ENCODE assay signal across 27 cellular contexts in the genomic region with DNA sequence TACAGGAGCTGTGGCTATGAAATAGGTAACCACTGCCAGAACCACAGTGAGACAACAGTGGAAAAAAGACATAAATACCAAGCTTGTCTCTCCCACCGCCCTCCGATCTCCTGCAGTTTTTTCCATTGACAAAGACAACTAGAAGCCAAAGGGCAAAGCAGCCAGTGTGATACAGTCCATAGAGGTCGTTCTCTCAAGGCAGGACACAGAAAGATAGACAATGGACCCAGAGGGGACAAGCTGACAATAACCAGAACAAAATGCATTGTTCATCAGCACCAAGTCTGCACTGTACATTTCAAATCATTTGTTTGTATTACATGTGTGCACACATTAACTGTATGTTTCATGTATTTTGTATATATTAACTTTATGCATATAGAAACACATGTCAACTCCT.
"Had no signal": no experiment of that assay in that cellular context is flagged by ENCODE, and none has a peak within 500 bp of the region (broad histone marks: within the 10 kb centered on the region; RNA-seq: fewer than 3 reads in every experiment).

No MANE protein-coding gene starts in this region.

- H3K4me3 Mint-ChIP-seq: activated CD4-positive, alpha-beta memory T cell treated with anti-CD3 and anti-CD28 coated beads for 36 hours; activated CD4-positive, alpha-beta T cell treated with anti-CD3 and anti-CD28 coated beads for 36 hours; activated CD4-positive, alpha-beta T cell treated with anti-CD3 and anti-CD28 coated beads, Interleukin-2, amount 10 ng/mL, durations not matched to agents 24 days and 14 days; activated CD8-positive, alpha-beta memory T cell treated with anti-CD3 and anti-CD28 coated beads, Interleukin-2, amount 10 ng/mL, durations not matched to agents 7 days and 5 days; activated CD8-positive, alpha-beta T cell treated with anti-CD3 and anti-CD28 coated beads, Interleukin-2, amount 10 ng/mL, durations not matched to agents 7 days and 5 days; activated naive CD4-positive, alpha-beta T cell treated with anti-CD3 and anti-CD28 coated beads for 36 hours; activated naive CD8-positive, alpha-beta T cell; activated T-helper 1 cell treated with anti-CD3 and anti-CD28 coated beads, Interleukin-12 subunit alpha, Interleukin-12 subunit beta, Interleukin-2, Interleukin-4 antibody, amounts not matched to agents 30 ng/mL and 10 ng/mL and 1 ng/mL, durations not matched to agents 14 hours and 24 hours and 36 hours; brain; endodermal cell had no signal

- H3K4me1 ChIP-seq: ascending aorta, breast epithelium, colonic mucosa had no signal

- H3K36me3 ChIP-seq: ascending aorta, breast epithelium, cardiac muscle cell, colonic mucosa had no signal

- H3K27me3 ChIP-seq: ascending aorta, breast epithelium, cardiac muscle cell, colonic mucosa had no signal

- DNase-seq: activated CD4-positive, alpha-beta memory T cell treated with anti-CD3 and anti-CD28 coated beads for 36 hours; activated CD4-positive, alpha-beta T cell treated with anti-CD3 and anti-CD28 coated beads for 36 hours; activated CD4-positive, alpha-beta T cell treated with anti-CD3 and anti-CD28 coated beads, Interleukin-2, amount 10 ng/mL, durations not matched to agents 24 days and 14 days; activated CD4-positive, CD25-positive, alpha-beta regulatory T cell; activated CD4-positive, CD25-positive, alpha-beta regulatory T cell treated with anti-CD3 and anti-CD28 coated beads, Interleukin-2, amount 50 U/mL, for 72 hours; activated CD8-positive, alpha-beta memory T cell treated with anti-CD3 and anti-CD28 coated beads, Interleukin-2, amount 10 ng/mL, durations not matched to agents 7 days and 5 days; activated CD8-positive, alpha-beta memory T cell treated with anti-CD3 and anti-CD28 coated beads, Interleukin-2, amount 50 U/mL, for 4 hours; activated CD8-positive, alpha-beta T cell treated with anti-CD3 and anti-CD28 coated beads, Interleukin-2, amount 10 ng/mL, durations not matched to agents 7 days and 5 days; activated effector memory CD4-positive, alpha-beta T cell treated with anti-CD3 and anti-CD28 coated beads, Interleukin-2, amount 50 U/mL, for 16 hours; activated naive CD4-positive, alpha-beta T cell treated with anti-CD3 and anti-CD28 coated beads for 36 hours; activated T-cell treated with anti-CD3 and anti-CD28 coated beads, Interleukin-2, amount 50 U/mL, for 1 hour; activated T-cell treated with anti-CD3 and anti-CD28 coated beads, Interleukin-2, amount 50 U/mL, for 48 hours; central memory CD4-positive, alpha-beta T cell; cerebellar nuclear complex; colonic mucosa; effector memory CD4-positive, alpha-beta T cell; endodermal cell; foreskin fibroblast; T-helper 2 cell had no signal

- H3K4me1 Mint-ChIP-seq: activated CD4-positive, alpha-beta T cell treated with anti-CD3 and anti-CD28 coated beads for 36 hours; activated CD4-positive, alpha-beta T cell treated with anti-CD3 and anti-CD28 coated beads, Interleukin-2, amount 10 ng/mL, durations not matched to agents 24 days and 14 days; activated CD8-positive, alpha-beta memory T cell treated with anti-CD3 and anti-CD28 coated beads, Interleukin-2, amount 10 ng/mL, durations not matched to agents 7 days and 5 days; brain had no signal

- H3K4me3 ChIP-seq: ascending aorta, breast epithelium, cardiac muscle cell, colonic mucosa had no signal

- H3K27ac Mint-ChIP-seq: activated CD4-positive, alpha-beta memory T cell treated with anti-CD3 and anti-CD28 coated beads for 36 hours; activated CD4-positive, alpha-beta T cell treated with anti-CD3 and anti-CD28 coated beads for 36 hours; activated CD4-positive, alpha-beta T cell treated with anti-CD3 and anti-CD28 coated beads, Interleukin-2, amount 10 ng/mL, durations not matched to agents 24 days and 14 days; activated CD8-positive, alpha-beta memory T cell treated with anti-CD3 and anti-CD28 coated beads, Interleukin-2, amount 10 ng/mL, durations not matched to agents 7 days and 5 days; activated CD8-positive, alpha-beta T cell treated with anti-CD3 and anti-CD28 coated beads, Interleukin-2, amount 10 ng/mL, durations not matched to agents 7 days and 5 days; activated naive CD4-positive, alpha-beta T cell treated with anti-CD3 and anti-CD28 coated beads for 36 hours; activated naive CD8-positive, alpha-beta T cell; activated T-helper 1 cell treated with anti-CD3 and anti-CD28 coated beads, Interleukin-12 subunit alpha, Interleukin-12 subunit beta, Interleukin-2, Interleukin-4 antibody, amounts not matched to agents 30 ng/mL and 10 ng/mL and 1 ng/mL, durations not matched to agents 14 hours and 24 hours and 36 hours; activated T-helper 2 cell treated with anti-CD3 and anti-CD28 coated beads, Interferon-gamma antibody, Interleukin-2, Interleukin-4, amounts not matched to agents 10 μg/mL and 5 μg/mL and 100 μg/mL, durations not matched to agents 14 hours and 24 hours and 36 hours; brain; endodermal cell had no signal

- H3K27me3 Mint-ChIP-seq: activated CD4-positive, alpha-beta memory T cell treated with anti-CD3 and anti-CD28 coated beads for 36 hours; activated CD4-positive, alpha-beta T cell treated with anti-CD3 and anti-CD28 coated beads for 36 hours; activated CD4-positive, alpha-beta T cell treated with anti-CD3 and anti-CD28 coated beads, Interleukin-2, amount 10 ng/mL, durations not matched to agents 24 days and 14 days; activated CD8-positive, alpha-beta memory T cell treated with anti-CD3 and anti-CD28 coated beads, Interleukin-2, amount 10 ng/mL, durations not matched to agents 7 days and 5 days; activated naive CD8-positive, alpha-beta T cell had no signal

- H3K27ac ChIP-seq: ascending aorta, breast epithelium, cardiac muscle cell, colonic mucosa had no signal

- H3K36me3 Mint-ChIP-seq: activated CD4-positive, alpha-beta memory T cell treated with anti-CD3 and anti-CD28 coated beads for 36 hours; activated CD8-positive, alpha-beta memory T cell treated with anti-CD3 and anti-CD28 coated beads, Interleukin-2, amount 10 ng/mL, durations not matched to agents 7 days and 5 days; activated naive CD8-positive, alpha-beta T cell; brain had no signal

- H3K9me3 ChIP-seq: ascending aorta, breast epithelium, colonic mucosa had no signal

- ATAC-seq: activated CD4-positive, alpha-beta T cell treated with anti-CD3 and anti-CD28 coated beads for 36 hours; activated CD8-positive, alpha-beta memory T cell treated with anti-CD3 and anti-CD28 coated beads, Interleukin-2, amount 10 ng/mL, durations not matched to agents 7 days and 5 days; activated CD8-positive, alpha-beta T cell treated with anti-CD3 and anti-CD28 coated beads, Interleukin-2, amount 10 ng/mL, durations not matched to agents 7 days and 5 days; esophagus mucosa had no signal
